In genomic region chr3:112966633-112967032, GRCh38 we compare ENCODE assay signal across 23 cellular contexts. TPM values are rescaled to one million over a fixed set of nuclear protein-coding genes. Genes with fewer than 3 reads are reported as not detected.
DNase-seq lines count a peak whose midpoint lies in the region; ATAC-seq and TF ChIP-seq lines count a peak whose summit lies in the region.
"Had no signal": no experiment of that assay in that cellular context is flagged by ENCODE, and none has a peak within 500 bp of the region (broad histone marks: within the 10 kb centered on the region; RNA-seq: fewer than 3 reads in every experiment).

No MANE protein-coding gene starts in this region.

- no peak for TF ChIP-seq CTCF in CD8-positive, alpha-beta T cell (IDR thresholded peaks at IDR 0.05)

- H3K27me3 ChIP-seq in CD8-positive, alpha-beta T cell (ENCODE audit: insufficient read depth, low read length): no peaks in the 10 kb centered on the region
- H3K27me3 ChIP-seq: adrenal gland, MG63 had no signal

- H3K4me1 ChIP-seq in CD8-positive, alpha-beta T cell (ENCODE audit: insufficient read depth, low read length): peaks cover 31% of the 10 kb centered on the region
- H3K4me1 ChIP-seq: adrenal gland had no signal

- no peaks in the 10 kb centered on the region for H3K9me3 ChIP-seq in CD8-positive, alpha-beta T cell (ENCODE audit: low read length)
- H3K9me3 ChIP-seq: adrenal gland had no signal

- peaks cover 43% of the 10 kb centered on the region for H3K36me3 Mint-ChIP-seq in CD8-positive, alpha-beta T cell
- peaks cover 44% of the 10 kb centered on the region for H3K36me3 Mint-ChIP-seq in T-cell

- no peak overlapping the region for H3K4me3 ChIP-seq in CD8-positive, alpha-beta T cell (ENCODE audit: low read depth, low read length)
- H3K4me3 ChIP-seq: adrenal gland, MG63 had no signal

- no peak for DNase-seq in CD8-positive, alpha-beta T cell
- DNase-seq in Kasumi-1 (lab: John Stamatoyannopoulos, UW) (peak; percentile 72 to 76), T-cell (no peak), pons (ENCODE audit: low spot score) (peak; percentile 7), OCI-M2 (lab: John Stamatoyannopoulos, UW; ENCODE audit: unreplicated experiment) (no peak), NCI-H2171 (lab: John Stamatoyannopoulos, UW) (no peak), ureter (ENCODE audit: low spot score) (no peak)
- DNase-seq: activated T-cell treated with anti-CD3 and anti-CD28 coated beads, Interleukin-2, amount 50 U/mL, for 48 hours; C1 segment of cervical spinal cord; effector CD4-positive, alpha-beta T cell; head of caudate nucleus; MG63; NCI-H187 treated with DMSO at 0.1 percent for 48 hours; NCI-H446 treated with DMSO at 0.1 percent for 48 hours; OCI-M1; trophoblast cell had no signal

- no peak for ATAC-seq in CD8-positive, alpha-beta T cell
- ATAC-seq in T-cell (replicated peaks in 1 of 4): no peak
- no peak for ATAC-seq in HG03520 (IDR thresholded peaks at IDR 0.05; ENCODE audit: unreplicated experiment)

- no peak overlapping the region for H3K4me3 Mint-ChIP-seq in CD8-positive, alpha-beta T cell
- peak overlapping the region in 1 of 3 donors; percentile 17 for H3K4me3 Mint-ChIP-seq in T-cell
- H3K4me3 Mint-ChIP-seq: nephron had no signal

- POLR2A ChIA-PET in CD8-positive, alpha-beta T cell (lab: Charles Lee): no interaction called here
- POLR2A ChIA-PET in T-cell (lab: Charles Lee): interaction anchor here in 1 of 2 donors (0.6 kb wide), 1 partner anchor 37 kb away, joined by 6 read pairs; no protein-coding TSS in a partner anchor

- no peaks in the 10 kb centered on the region for H3K27me3 Mint-ChIP-seq in CD8-positive, alpha-beta T cell (ENCODE audit: low read depth)
- no peaks in the 10 kb centered on the region for H3K27me3 Mint-ChIP-seq in T-cell

- no peaks in the 10 kb centered on the region for H3K36me3 ChIP-seq in CD8-positive, alpha-beta T cell (ENCODE audit: insufficient read depth, low read length)
- H3K36me3 ChIP-seq: adrenal gland, MG63 had no signal

- H3K27ac Mint-ChIP-seq in CD8-positive, alpha-beta T cell: peak overlapping the region; percentile 68
- peak overlapping the region; percentile 19 to 31 for H3K27ac Mint-ChIP-seq in T-cell
- H3K27ac Mint-ChIP-seq: nephron had no signal

- intact Hi-C loops in CD8-positive, alpha-beta T cell (cut with DNase I, micrococcal nuclease): no loop called here

- peaks cover 16% of the 10 kb centered on the region for H3K9me3 Mint-ChIP-seq in CD8-positive, alpha-beta T cell
- H3K9me3 Mint-ChIP-seq in T-cell: peaks cover 14 to 21% (median 18%) of the 10 kb centered on the region in 3 donors

- CTCF ChIA-PET in CD8-positive, alpha-beta T cell (lab: Charles Lee): interaction anchor here (1.1 to 2.2 kb wide), 4 partner anchors 9 to 232 kb away, joined by 3 to 15 read pairs (median 4); partner anchors contain the start of gene CD200R1
- CTCF ChIA-PET in T-cell (lab: Charles Lee): interaction anchor here (0.9 to 1.6 kb wide), 4 partner anchors 10 to 18 kb away, joined by 3 to 5 read pairs (median 4); no protein-coding TSS in a partner anchor

- H3K4me1 Mint-ChIP-seq in CD8-positive, alpha-beta T cell (ENCODE audit: low read depth): peaks cover 61% of the 10 kb centered on the region
- H3K4me1 Mint-ChIP-seq in T-cell: peaks cover 62 to 77% (median 66%) of the 10 kb centered on the region in 3 donors
- H3K4me1 Mint-ChIP-seq: nephron had no signal

- H3K27ac ChIP-seq in CD8-positive, alpha-beta T cell (ENCODE audit: low read depth, low read length): no peak overlapping the region
- H3K27ac ChIP-seq: adrenal gland had no signal

RNA-seq across cellular contexts. Expression of gene CD200R1, which starts 8.3 kb away (rescaled TPM):
- total RNA-seq in CD8-positive, alpha-beta T cell: 1 to 10 TPM; 1.5 to 2.2 TPM
- total RNA-seq in T-cell (10 to 100 TPM; 10.1 to 20.4 (median 11.9) TPM), ureter (1.8 TPM)
- total RNA-seq: HT1080, lung microvascular endothelial cell, pulmonary artery endothelial cell, SK-MEL-5 had no signal

RNA-seq across cellular contexts. Expression of gene GTPBP8, which starts 24.2 kb away (rescaled TPM):
- 10 to 100 TPM; 20.1 to 22.3 TPM for total RNA-seq in CD8-positive, alpha-beta T cell
- total RNA-seq in T-cell: 10 to 100 TPM; 17.2 to 31.3 (median 27.5) TPM
- total RNA-seq in ureter: 12.4 TPM

Comparison
In these comparisons a context has a peak if more than half of its experiments do, and no peak if none do; other contexts are left out.
1. DNase-seq: peak in Kasumi-1 (2 of 2) and pons (single experiment); none in CD8-positive, alpha-beta T cell (0 of 7), T-cell (0 of 34), OCI-M2 (single experiment), NCI-H2171 (single experiment) and ureter (single experiment).